ENCODE assay signal across 16 cellular contexts in genomic region chr1:119731060-119731459, GRCh38. TPM values are rescaled to one million over a fixed set of nuclear protein-coding genes. Genes with fewer than 3 reads are reported as not detected.
"Had no signal": no experiment of that assay in that cellular context is flagged by ENCODE, and none has a peak within 500 bp of the region (broad histone marks: within the 10 kb centered on the region; RNA-seq: fewer than 3 reads in every experiment).

No MANE protein-coding gene starts in this region.

- H3K4me1 ChIP-seq: pancreas, vagina had no signal

- H3K9me3 Mint-ChIP-seq: activated B cell treated with CpG ODN at 0.5 μM for 24 hours; naive B cell; stimulated activated naive CD8-positive, alpha-beta T cell treated with anti-CD3 and anti-CD28 coated beads, Interleukin-15, Interleukin-2, amounts not matched to agents 100 ng/mL and 50 ng/mL, for 24 hours had no signal

- H3K27me3 ChIP-seq: heart left ventricle, pancreas, vagina had no signal

- ATAC-seq: heart left ventricle had no signal

- DNase-seq: activated B cell treated with CpG ODN at 0.5 μM for 24 hours; activated CD4-positive, alpha-beta T cell treated with anti-CD3 and anti-CD28 coated beads, Interleukin-2, amount 50 U/mL, for 1 hour; activated effector memory CD4-positive, alpha-beta T cell treated with Interleukin-2 at 50 U/mL for 16 hours; amygdala; heart left ventricle; midbrain; naive B cell; pancreas; retina; stimulated activated CD4-positive, alpha-beta T cell treated with anti-CD3 and anti-CD28 coated beads, Interleukin-15, amount 100 ng/mL, for 24 hours; stimulated activated CD4-positive, alpha-beta T cell treated with anti-CD3 and anti-CD28 coated beads, Interleukin-4, amount 100 ng/mL, for 24 hours had no signal

- H3K27ac Mint-ChIP-seq: activated B cell treated with CpG ODN at 0.5 μM for 24 hours; activated naive CD8-positive, alpha-beta T cell; naive B cell; stimulated activated naive CD8-positive, alpha-beta T cell treated with anti-CD3 and anti-CD28 coated beads, Interleukin-15, Interleukin-2, amounts not matched to agents 100 ng/mL and 50 ng/mL, for 24 hours had no signal

- H3K4me3 Mint-ChIP-seq: activated B cell treated with CpG ODN at 0.5 μM for 24 hours; activated naive CD8-positive, alpha-beta T cell; stimulated activated naive CD8-positive, alpha-beta T cell treated with anti-CD3 and anti-CD28 coated beads, Interleukin-15, Interleukin-2, amounts not matched to agents 100 ng/mL and 50 ng/mL, for 24 hours had no signal

- H3K4me3 ChIP-seq: heart left ventricle, pancreas, vagina had no signal

- H3K27me3 Mint-ChIP-seq: activated B cell treated with CpG ODN at 0.5 μM for 24 hours; activated naive CD8-positive, alpha-beta T cell; naive B cell; stimulated activated naive CD8-positive, alpha-beta T cell treated with anti-CD3 and anti-CD28 coated beads, Interleukin-15, Interleukin-2, amounts not matched to agents 100 ng/mL and 50 ng/mL, for 24 hours had no signal

- H3K27ac ChIP-seq: heart left ventricle, pancreas, vagina had no signal

RNA-seq across cellular contexts. Expression of gene HMGCS2, which starts 37.6 kb away (rescaled TPM):
- total RNA-seq: activated B cell treated with CpG ODN at 0.5 μM for 24 hours; frontal cortex; T-helper 1 cell treated with Interleukin-12 subunit alpha and Interleukin-12 subunit beta and Interleukin-4 antibody, amounts not matched to agents 30 ng/mL and 1 ng/mL, for 36 hours had no signal
